Comparison of ENCODE assay signal across 8 cellular contexts in the genomic region with DNA sequence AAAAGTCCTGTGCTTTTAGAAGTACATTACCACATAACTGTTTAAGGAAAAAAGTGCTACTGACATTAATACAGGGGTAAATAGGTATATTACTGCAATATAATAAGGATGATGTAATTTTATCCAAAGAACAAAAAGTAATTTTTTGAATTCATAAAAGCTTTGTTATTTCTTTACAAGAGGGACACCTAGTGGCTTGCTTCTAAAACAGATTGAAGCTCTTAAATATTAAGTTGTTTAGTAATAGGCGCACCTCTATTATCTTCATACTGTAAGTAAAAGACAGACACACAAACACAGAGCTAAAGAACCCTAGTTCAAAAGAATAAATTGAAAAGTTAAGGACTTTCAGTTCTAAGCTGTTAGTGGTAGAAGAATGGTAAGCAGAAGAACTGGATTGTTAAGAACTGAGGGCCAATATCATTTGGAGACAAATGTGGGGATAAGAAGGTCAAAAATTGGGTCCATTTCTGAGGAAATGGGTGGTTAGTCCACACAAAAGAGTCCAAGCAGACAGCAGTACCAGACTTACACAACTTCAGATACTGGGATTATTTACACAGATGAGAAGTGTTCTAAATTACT. TPM values are rescaled to one million over a fixed set of nuclear protein-coding genes. Genes with fewer than 3 reads are reported as not detected.
DNase-seq lines count a peak whose midpoint lies in the region; ATAC-seq and TF ChIP-seq lines count a peak whose summit lies in the region.

No MANE protein-coding gene starts in this region.

- H2BK120ac ChIP-seq in H9 (ENCODE audit: low read depth, low read length, poor library complexity, severe bottlenecking), result no peak overlapping the region

- no peak overlapping the region for H2AK5ac ChIP-seq in H9 (ENCODE audit: insufficient read length, low read length)

- peaks cover 3% of the 10 kb centered on the region for H3K79me1 ChIP-seq in H9 (ENCODE audit: insufficient read depth, low read depth, low read length, poor library complexity, severe bottlenecking)

- no peaks in the 10 kb centered on the region for H3K23me2 ChIP-seq in H9 (ENCODE audit: insufficient read length, low read depth, low read length, poor library complexity, severe bottlenecking)

- no peak overlapping the region for H3K4ac ChIP-seq in H9 (ENCODE audit: low read depth, low read length)

- H3K27me3 ChIP-seq in H9 (ENCODE audit: insufficient read depth, low read length), result no peaks in the 10 kb centered on the region

- no peak overlapping the region for H4K8ac ChIP-seq in H9 (replicated peaks; ENCODE audit: insufficient read length, low read depth, low read length)

- H3K4me1 Mint-ChIP-seq in H9, result no peaks in the 10 kb centered on the region
- peaks cover 19% of the 10 kb centered on the region for H3K4me1 Mint-ChIP-seq in stimulated activated naive CD8-positive, alpha-beta T cell treated with anti-CD3 and anti-CD28 coated beads, Interleukin-15, amount 100 ng/mL, for 72 hours

- H4K91ac ChIP-seq in H9 (ENCODE audit: insufficient read length, low read depth, low read length), result no peak overlapping the region

- no peak for ATAC-seq in HG02970 (IDR thresholded peaks at IDR 0.05; ENCODE audit: low FRiP score, unreplicated experiment)
- ATAC-seq in stimulated activated naive CD8-positive, alpha-beta T cell treated with anti-CD3 and anti-CD28 coated beads, Interleukin-15, amount 100 ng/mL, for 72 hours, result no peak

- H3K23ac ChIP-seq in H9 (ENCODE audit: insufficient read length, low read depth, low read length), result no peak overlapping the region

- no peak overlapping the region for H3K4me3 Mint-ChIP-seq in H9
- no peak overlapping the region for H3K4me3 Mint-ChIP-seq in stimulated activated naive CD8-positive, alpha-beta T cell treated with anti-CD3 and anti-CD28 coated beads, Interleukin-15, amount 100 ng/mL, for 72 hours

- no peak overlapping the region for H3K9ac ChIP-seq in H9 (ENCODE audit: extremely low read depth, insufficient read length, low read length)

- peaks cover 6 to 13% (median 9%) of the 10 kb centered on the region in 3 experiments; a peak in 5 of 7 replicates for H3K36me3 Mint-ChIP-seq in H9 (ENCODE audit: insufficient read depth in 1 of 3, low read depth in 3 of 3)

- H2BK15ac ChIP-seq in H9 (ENCODE audit: low read depth, low read length), result no peak overlapping the region

- no peak overlapping the region for H3T11ph ChIP-seq in H9 (ENCODE audit: low read length)

- no peak overlapping the region for H4K5ac ChIP-seq in H9 (ENCODE audit: insufficient read length, low read depth, low read length)

- no peak overlapping the region for H2BK5ac ChIP-seq in H9 (ENCODE audit: insufficient read length, low read length)

- H3K4me1 ChIP-seq in H9 (ENCODE audit: insufficient read depth, low read length), result no peaks in the 10 kb centered on the region

- no peak overlapping the region for H2BK12ac ChIP-seq in H9 (ENCODE audit: insufficient read length, low read depth, low read length)

- POLR2A ChIA-PET in AG04449 (lab: Yijun Ruan, JAX), result interaction anchor here (0.7 to 3.6 kb wide), 7 partner anchors 64 to 364 kb away, joined by 3 to 63 read pairs (median 5); a partner anchor contains a TSS

- H3K9me3 ChIP-seq in H9 (ENCODE audit: control insufficient read depth, low read depth, low read length), result no peaks in the 10 kb centered on the region

- no CpG with 5 or more reads among the region's 1 CpG for WGBS in H9 (ENCODE audit: extremely low coverage, insufficient read length, low lambda C conversion rate)

- TF ChIP-seq CTCF in AG04449 (IDR thresholded peaks at IDR 0.05; ENCODE audit: insufficient read depth, low read length, missing control alignments) (peak; percentile 1), H9 (conservative IDR thresholded peaks at IDR 0.05) (peak; percentile 58), WI38 (IDR thresholded peaks at IDR 0.05; ENCODE audit: low read depth, low read length) (peak; percentile 23; the same call in 1 of the 2 replicates)

- CTCF ChIA-PET in AG04449 (lab: Yijun Ruan, JAX), result interaction anchor here (0.6 to 6.9 kb wide), 43 partner anchors 9 to 584 kb away, joined by 3 to 161 read pairs (median 5); a partner anchor contains a TSS

- H3K56ac ChIP-seq in H9 (ENCODE audit: insufficient read length, low read depth, low read length), result no peak overlapping the region

- no peaks in the 10 kb centered on the region for H3K27me3 Mint-ChIP-seq in H9 (ENCODE audit: low read depth)
- no peaks in the 10 kb centered on the region for H3K27me3 Mint-ChIP-seq in stimulated activated naive CD8-positive, alpha-beta T cell treated with anti-CD3 and anti-CD28 coated beads, Interleukin-15, amount 100 ng/mL, for 72 hours

- H3K14ac ChIP-seq in H9 (ENCODE audit: insufficient read depth, low read length), result no peak overlapping the region

- DNase-seq in AG04449 (ENCODE audit: low read depth, low spot score) (no peak), H9 (no peak), left kidney (ENCODE audit: low read depth, low spot score) (peak; percentile 15)
- DNase-seq in stimulated activated naive CD8-positive, alpha-beta T cell treated with anti-CD3 and anti-CD28 coated beads, Interleukin-15, amount 100 ng/mL, for 72 hours, result no peak
- DNase-seq in stimulated activated CD4-positive, alpha-beta T cell treated with anti-CD3 and anti-CD28 coated beads, Interleukin-4, amount 100 ng/mL, for 1 hour, result no peak
- no peak for DNase-seq in activated CD8-positive, alpha-beta memory T cell treated with anti-CD3 and anti-CD28 coated beads, Interleukin-2, amount 50 U/mL, for 48 hours

- H2AFZ ChIP-seq in H9 (ENCODE audit: low read length), result no peak overlapping the region

- H4K20me1 ChIP-seq in H9 (ENCODE audit: control insufficient read depth, insufficient read depth, insufficient read length), result no peaks in the 10 kb centered on the region

- H3K27ac Mint-ChIP-seq in H9, result peak overlapping the region in 1 of 3 experiments; percentile 19; a peak in 2 of 7 replicates
- H3K27ac Mint-ChIP-seq in stimulated activated naive CD8-positive, alpha-beta T cell treated with anti-CD3 and anti-CD28 coated beads, Interleukin-15, amount 100 ng/mL, for 72 hours, result peak overlapping the region in 1 of 2 donors; percentile 54

- no peaks in the 10 kb centered on the region for H3K9me3 Mint-ChIP-seq in H9
- no peaks in the 10 kb centered on the region for H3K9me3 Mint-ChIP-seq in stimulated activated naive CD8-positive, alpha-beta T cell treated with anti-CD3 and anti-CD28 coated beads, Interleukin-15, amount 100 ng/mL, for 72 hours

- H3K79me2 ChIP-seq in H9 (ENCODE audit: insufficient read depth, low read length), result no peaks in the 10 kb centered on the region

- H3K27ac ChIP-seq in H9 (ENCODE audit: insufficient read length, low read depth, low read length), result no peak overlapping the region

- H3K4me3 ChIP-seq in AG04449 (ENCODE audit: low read depth, low read length) (no peak overlapping the region), WI38 (ENCODE audit: low read depth, low read length) (no peak overlapping the region)

- H3K4me2 ChIP-seq in H9 (ENCODE audit: insufficient read depth, insufficient read length, low read length), result no peak overlapping the region

- no peak overlapping the region for H3K18ac ChIP-seq in H9 (ENCODE audit: insufficient read length, low read depth, low read length)

- H2BK20ac ChIP-seq in H9 (ENCODE audit: low read depth, low read length, poor library complexity, severe bottlenecking), result no peak overlapping the region

RNA-seq across cellular contexts. Expression of a gene that starts 15.4 kb away (rescaled TPM):
- 21.5 and 21.9 TPM in 2 replicates for total RNA-seq in H9 (2021)

Comparison
In these comparisons a context has a peak if more than half of its experiments do, and no peak if none do; other contexts are left out.
1. CTCF ChIP-seq: peak in every context shown above with its lines; median percentile 58 in H9; 23 in WI38; 1 in AG04449.